1 cellular context compared by ENCODE assay signal in genomic region chr17:30956764-30957374, GRCh38.
TF ChIP-seq lines count a peak whose summit lies in the region.

No MANE protein-coding gene starts in this region.

TF ChIP-seq in H1, 55 proteins besides CTCF, POLR2A, EP300 and RAD21:
- TF ChIP-seq SUZ12 (IDR thresholded peaks at IDR 0.05; ENCODE audit: low read length) (no peak), JUN (IDR thresholded peaks at IDR 0.05; ENCODE audit: low read depth, low read length) (no peak), ZNF274 (IDR thresholded peaks at IDR 0.05; ENCODE audit: borderline replicate concordance, extremely low read depth, low read length) (no peak), SP2 (IDR thresholded peaks at IDR 0.05; ENCODE audit: low read length) (no peak), KDM5A (IDR thresholded peaks at IDR 0.05; ENCODE audit: low read length) (no peak), KDM1A (IDR thresholded peaks at IDR 0.05; ENCODE audit: borderline replicate concordance, low read length) (no peak), FOSL1 (IDR thresholded peaks at IDR 0.05; ENCODE audit: insufficient read depth, low read depth, low read length) (no peak), GABPA (IDR thresholded peaks at IDR 0.05; ENCODE audit: borderline replicate concordance, insufficient read depth, low read length) (no peak), SAP30 (IDR thresholded peaks at IDR 0.05; ENCODE audit: insufficient read depth, insufficient replicate concordance, low read length) (no peak), E2F6 (IDR thresholded peaks at IDR 0.05) (no peak), TAF1 (IDR thresholded peaks at IDR 0.05; ENCODE audit: low read depth, low read length) (no peak), SIN3A (conservative IDR thresholded peaks at IDR 0.05 in 1 of 2, IDR thresholded peaks at IDR 0.05 in 1 of 2; ENCODE audit: low read depth in 1 of 2, low read length in 2 of 2) (no peak), NRF1 (IDR thresholded peaks at IDR 0.05; ENCODE audit: low read depth, low read length) (no peak), SIX5 (IDR thresholded peaks at IDR 0.05; ENCODE audit: low read depth, low read length) (no peak)
